In the genomic region with DNA sequence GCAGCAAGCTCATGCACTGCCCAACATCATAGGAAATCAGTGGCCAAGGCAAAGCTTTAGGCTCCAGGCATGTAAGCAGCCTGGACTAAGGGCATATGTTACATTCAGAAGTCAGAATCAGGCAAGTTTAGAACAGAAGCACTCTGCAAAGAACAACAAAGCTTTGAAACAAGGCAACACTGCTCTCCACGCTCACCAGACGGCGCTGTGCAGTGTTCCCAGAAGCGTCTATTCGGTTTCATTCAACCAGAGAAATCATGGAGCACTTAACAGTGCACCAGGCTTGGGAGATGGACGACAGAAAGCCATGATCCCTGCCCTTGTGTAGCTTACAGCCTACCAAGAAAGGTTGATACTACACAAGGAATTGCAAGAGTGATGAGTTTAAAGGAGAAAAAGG, we compare ENCODE assay signal across 9 cellular contexts.
A peak's percentile ranks its signal among the peaks of the same experiment; 100 is the strongest.
DNase-seq lines count a peak whose midpoint lies in the region; ATAC-seq and TF ChIP-seq lines count a peak whose summit lies in the region.
"Had no signal": no experiment of that assay in that cellular context is flagged by ENCODE, and none has a peak within 500 bp of the region (broad histone marks: within the 10 kb centered on the region; RNA-seq: fewer than 3 reads in every experiment).

No MANE protein-coding gene starts in this region.

- H3K9me3 Mint-ChIP-seq in naive thymus-derived CD8-positive, alpha-beta T cell: peaks cover 0 to 13% (median 3%) of the 10 kb centered on the region in 9 donors

- H3K4me3 Mint-ChIP-seq in naive thymus-derived CD8-positive, alpha-beta T cell: no peak overlapping the region
- H3K4me3 Mint-ChIP-seq: CD8-positive, alpha-beta T cell had no signal

- H3K4me3 ChIP-seq in adipocyte (ENCODE audit: low read length) (no peak overlapping the region), kidney epithelial cell (ENCODE audit: low read depth, low read length) (no peak overlapping the region)

- H3K36me3 Mint-ChIP-seq in naive thymus-derived CD8-positive, alpha-beta T cell: no peaks in the 10 kb centered on the region
- H3K36me3 Mint-ChIP-seq: CD8-positive, alpha-beta T cell had no signal

- DNase-seq in NCI-H345 (lab: John Stamatoyannopoulos, UW) (peak; percentile 47), NCI-H345 treated with DMSO at 0.1 percent for 48 hours (lab: John Stamatoyannopoulos, UW; ENCODE audit: unreplicated experiment) (no peak), KBM-7 (peak; percentile 27), adipocyte (ENCODE audit: low read depth) (peak; percentile 7), kidney epithelial cell (ENCODE audit: low read depth) (no peak)
- no peak for DNase-seq in naive thymus-derived CD8-positive, alpha-beta T cell

- POLR2A ChIA-PET in naive thymus-derived CD8-positive, alpha-beta T cell (lab: Charles Lee): no interaction called here

- no peak overlapping the region for H3K27ac Mint-ChIP-seq in naive thymus-derived CD8-positive, alpha-beta T cell
- H3K27ac Mint-ChIP-seq: CD8-positive, alpha-beta T cell had no signal

- peaks cover 48% of the 10 kb centered on the region for H3K27me3 ChIP-seq in adipocyte (replicated peaks; ENCODE audit: control insufficient read depth, insufficient read depth, low read length)
- H3K27me3 ChIP-seq in kidney epithelial cell (ENCODE audit: control insufficient read depth, insufficient read depth, low read length): peaks cover 2% of the 10 kb centered on the region

- H3K27me3 Mint-ChIP-seq in naive thymus-derived CD8-positive, alpha-beta T cell: peaks cover 0 to 27% (median 14%) of the 10 kb centered on the region in 5 donors

- peak; percentile 55 for TF ChIP-seq CTCF in kidney epithelial cell (IDR thresholded peaks at IDR 0.05; ENCODE audit: insufficient read depth, low read length, poor library complexity, severe bottlenecking)

- in situ Hi-C loops in KBM-7 (cut with MboI; ENCODE audit: low pct_unique_long_range_greater_than_20kb, low sequenced_read_pairs): no loop called here

- peaks cover 0 to 1% (median 0%) of the 10 kb centered on the region in 4 donors for H3K4me1 Mint-ChIP-seq in naive thymus-derived CD8-positive, alpha-beta T cell

- no peak for ATAC-seq in GM18520 (IDR thresholded peaks at IDR 0.05; ENCODE audit: unreplicated experiment)
- ATAC-seq in naive thymus-derived CD8-positive, alpha-beta T cell: no peak
- no peak for ATAC-seq in HG02623 (IDR thresholded peaks at IDR 0.05; ENCODE audit: unreplicated experiment)
- ATAC-seq: CD8-positive, alpha-beta T cell had no signal

- H3K9ac ChIP-seq in adipocyte (ENCODE audit: low read length): no peak overlapping the region

- peaks cover 2% of the 10 kb centered on the region for H3K9me3 ChIP-seq in adipocyte (ENCODE audit: control insufficient read depth, low read length)

- no peaks in the 10 kb centered on the region for H3K36me3 ChIP-seq in adipocyte (ENCODE audit: control insufficient read depth, insufficient read depth, low read length, severe bottlenecking)
- no peaks in the 10 kb centered on the region for H3K36me3 ChIP-seq in kidney epithelial cell (ENCODE audit: control insufficient read depth, insufficient read depth, low read length)

- no peaks in the 10 kb centered on the region for H3K4me1 ChIP-seq in adipocyte (ENCODE audit: control insufficient read depth, insufficient read depth, low read length)

Comparison
In these comparisons a context has a peak if more than half of its experiments do, and no peak if none do; other contexts are left out.
1. DNase-seq: peak in NCI-H345 (single experiment), KBM-7 (single experiment) and adipocyte (single experiment); none in NCI-H345 treated with DMSO at 0.1 percent for 48 hours (single experiment), kidney epithelial cell (single experiment) and naive thymus-derived CD8-positive, alpha-beta T cell (0 of 10).